16 cellular contexts compared by ENCODE assay signal in the genomic region with DNA sequence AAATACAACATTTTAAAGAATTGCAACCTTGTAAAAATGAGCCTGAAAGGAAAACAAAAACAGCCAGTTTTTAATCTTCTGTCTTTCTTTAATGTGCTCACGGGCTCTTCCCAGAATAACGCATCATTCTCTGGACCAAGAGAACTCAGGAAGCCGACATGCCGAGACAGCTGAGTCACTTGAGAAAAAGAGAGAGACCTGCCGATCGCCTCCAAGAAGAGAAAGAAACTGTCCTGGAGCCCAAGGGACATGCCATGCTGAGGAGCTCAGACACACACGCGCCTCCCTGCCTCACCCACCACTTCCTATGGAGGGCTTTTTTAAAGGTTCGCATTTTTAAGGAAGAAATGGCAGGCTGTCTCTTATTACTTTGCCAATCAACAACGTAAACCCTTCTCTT.
DNase-seq lines count a peak whose midpoint lies in the region; ATAC-seq and TF ChIP-seq lines count a peak whose summit lies in the region.
"Had no signal": no experiment of that assay in that cellular context is flagged by ENCODE, and none has a peak within 500 bp of the region (broad histone marks: within the 10 kb centered on the region; RNA-seq: fewer than 3 reads in every experiment).

No MANE protein-coding gene starts in this region.

- H3K9me3 ChIP-seq in endodermal cell (ENCODE audit: control insufficient read depth, low read length) (no peaks in the 10 kb centered on the region), osteoblast (ENCODE audit: low read depth, low read length) (no peaks in the 10 kb centered on the region), vagina (no peaks in the 10 kb centered on the region)
- H3K9me3 ChIP-seq: breast epithelium, suprapubic skin had no signal

- no peak for TF ChIP-seq POLR2A in vagina (IDR thresholded peaks at IDR 0.05)

- intact Hi-C loops in vagina (cut with DNase I), result no loop called here

- TF ChIP-seq CTCF in RWPE1 (conservative IDR thresholded peaks at IDR 0.05; ENCODE audit: low read depth), result no peak
- TF ChIP-seq CTCF in endodermal cell (conservative IDR thresholded peaks at IDR 0.05), result no peak
- TF ChIP-seq CTCF in osteoblast (IDR thresholded peaks at IDR 0.05; ENCODE audit: extremely low read depth, low read depth, low read length), result no peak
- TF ChIP-seq CTCF in vagina (IDR thresholded peaks at IDR 0.05), result no peak

- H3K4me3 ChIP-seq in endodermal cell (ENCODE audit: low read length) (no peak overlapping the region), osteoblast (ENCODE audit: insufficient read depth, low read length) (no peak overlapping the region), vagina (no peak overlapping the region)
- H3K4me3 ChIP-seq: breast epithelium, suprapubic skin had no signal

- H3K4me1 ChIP-seq in endodermal cell (ENCODE audit: control insufficient read depth, insufficient read depth, low read length) (no peaks in the 10 kb centered on the region), osteoblast (ENCODE audit: insufficient read depth, low read length) (peaks cover 33% of the 10 kb centered on the region), vagina (no peaks in the 10 kb centered on the region)
- H3K4me1 ChIP-seq: breast epithelium, suprapubic skin had no signal

- peak overlapping the region; percentile 65 for H3K4me2 ChIP-seq in osteoblast (ENCODE audit: insufficient read depth, low read length)

- H3K27ac ChIP-seq in RWPE1, result no peak overlapping the region
- H3K27ac ChIP-seq in endodermal cell (ENCODE audit: low read depth, low read length), result no peak overlapping the region
- H3K27ac ChIP-seq in osteoblast (ENCODE audit: low read depth, low read length), result peak overlapping the region; percentile 69
- H3K27ac ChIP-seq in vagina, result no peak overlapping the region
- H3K27ac ChIP-seq: breast epithelium, suprapubic skin had no signal

- H3K36me3 ChIP-seq in endodermal cell (ENCODE audit: control insufficient read depth, insufficient read depth, low read length), result no peaks in the 10 kb centered on the region
- H3K36me3 ChIP-seq in osteoblast (ENCODE audit: insufficient read depth, low read length), result no peaks in the 10 kb centered on the region
- no peaks in the 10 kb centered on the region for H3K36me3 ChIP-seq in vagina
- H3K36me3 ChIP-seq: breast epithelium, suprapubic skin had no signal

- ATAC-seq in GM21825 (IDR thresholded peaks at IDR 0.05; ENCODE audit: unreplicated experiment), result no peak
- ATAC-seq: activated CD8-positive, alpha-beta T cell treated with anti-CD3 and anti-CD28 coated beads for 36 hours; effector memory CD8-positive, alpha-beta T cell had no signal

- WGBS in endodermal cell (ENCODE audit: insufficient coverage in 1 of 2, insufficient read length in 1 of 2), 2 experiments, result 70 to 72% methylated on average over 10 of the region's 10 CpGs

- peaks cover 15% of the 10 kb centered on the region for H3K27me3 Mint-ChIP-seq in endodermal cell (ENCODE audit: insufficient read depth)

- H4K20me1 ChIP-seq in osteoblast (ENCODE audit: insufficient read depth, low read length), result no peaks in the 10 kb centered on the region

- peaks cover 6% of the 10 kb centered on the region for H3K4me1 Mint-ChIP-seq in endodermal cell

- no peaks in the 10 kb centered on the region for H3K79me2 ChIP-seq in osteoblast (ENCODE audit: insufficient read depth, low read length)

- no peak overlapping the region for H3K27ac Mint-ChIP-seq in endodermal cell
- H3K27ac Mint-ChIP-seq: activated CD8-positive, alpha-beta T cell treated with anti-CD3 and anti-CD28 coated beads for 36 hours; effector memory CD8-positive, alpha-beta T cell had no signal

- no peaks in the 10 kb centered on the region for H3K9me3 Mint-ChIP-seq in endodermal cell
- H3K9me3 Mint-ChIP-seq: activated CD8-positive, alpha-beta T cell treated with anti-CD3 and anti-CD28 coated beads for 36 hours; effector memory CD8-positive, alpha-beta T cell had no signal

- no peak overlapping the region for H3K4me3 Mint-ChIP-seq in endodermal cell
- H3K4me3 Mint-ChIP-seq: activated CD8-positive, alpha-beta T cell treated with anti-CD3 and anti-CD28 coated beads for 36 hours; CD4-positive, CD25-positive, alpha-beta regulatory T cell; effector memory CD8-positive, alpha-beta T cell had no signal

- CTCF ChIA-PET in RWPE1 (lab: Yijun Ruan, JAX), result interaction anchor here (0.7 kb wide), 1 partner anchor 8 kb away, joined by 3 read pairs; no protein-coding TSS in a partner anchor

- H2AFZ ChIP-seq in osteoblast (ENCODE audit: low read length), result peak overlapping the region; percentile 82

- no peak overlapping the region for H3K9ac ChIP-seq in endodermal cell (ENCODE audit: extremely low read depth, low read length, poor library complexity, severe bottlenecking)

- POLR2A ChIA-PET in RWPE1 (lab: Yijun Ruan, JAX; ENCODE audit: low non-redundant PET), result no interaction called here

- no peaks in the 10 kb centered on the region for H3K36me3 Mint-ChIP-seq in endodermal cell (ENCODE audit: low read depth)
- H3K36me3 Mint-ChIP-seq: CD4-positive, CD25-positive, alpha-beta regulatory T cell had no signal

- DNase-seq in ELR (ENCODE audit: low read depth) (peak; percentile 80), RWPE1 (ENCODE audit: low spot score) (peak; percentile 25), endodermal cell (peak; percentile 59), osteoblast (ENCODE audit: insufficient read length, low spot score, missing footprints) (peak; percentile 43), COR-L47 (lab: John Stamatoyannopoulos, UW) (no peak), NCI-H2081 (lab: John Stamatoyannopoulos, UW) (no peak), vagina (ENCODE audit: extremely low spot score in 2 of 2) (no peak)
- DNase-seq: activated CD8-positive, alpha-beta T cell treated with anti-CD3 and anti-CD28 coated beads for 36 hours; CD4-positive, CD25-positive, alpha-beta regulatory T cell; effector memory CD8-positive, alpha-beta T cell; glutamatergic neuron; NCI-H1092 treated with DMSO at 0.1 percent for 48 hours; SHP77 had no signal

- H3K27me3 ChIP-seq in endodermal cell (ENCODE audit: control insufficient read depth, insufficient read depth, low read length, poor library complexity, severe bottlenecking) (no peaks in the 10 kb centered on the region), osteoblast (ENCODE audit: insufficient read depth, low read length) (no peaks in the 10 kb centered on the region), vagina (no peaks in the 10 kb centered on the region)
- H3K27me3 ChIP-seq: breast epithelium had no signal

Comparison
In these comparisons a context has a peak if more than half of its experiments do, and no peak if none do; other contexts are left out.
1. DNase-seq: peak in ELR (single experiment), RWPE1 (single experiment), endodermal cell (single experiment) and osteoblast (single experiment); none in COR-L47 (single experiment), NCI-H2081 (0 of 2) and vagina (0 of 2).